Comparison of ENCODE assay signal across 8 cellular contexts in genomic region chr15:70098170-70098460, GRCh38. TPM values are rescaled to one million over a fixed set of nuclear protein-coding genes. Genes with fewer than 3 reads are reported as not detected.
DNase-seq lines count a peak whose midpoint lies in the region; ATAC-seq, FAIRE-seq and TF ChIP-seq lines count a peak whose summit lies in the region.

No MANE protein-coding gene starts in this region.

- peak overlapping the region; percentile 98 for H3K4me2 ChIP-seq in MM.1S (ENCODE audit: low read depth, low read length)

- H3K79me2 ChIP-seq in MM.1S (ENCODE audit: low read length): peaks cover 54% of the 10 kb centered on the region

- no peaks in the 10 kb centered on the region for H3K9me2 ChIP-seq in MM.1S (replicated peaks; ENCODE audit: insufficient read depth, low read length)

- peak; percentile 22 for TF ChIP-seq CTCF in C4-2B (conservative IDR thresholded peaks at IDR 0.05)
- no peak for TF ChIP-seq CTCF in MM.1S (IDR thresholded peaks at IDR 0.05; ENCODE audit: low read length)
- peak; percentile 44 for TF ChIP-seq CTCF in chondrocyte (IDR thresholded peaks at IDR 0.05)
- peak in 2 of 3 experiments; percentile 5 for TF ChIP-seq CTCF in nephron (IDR thresholded peaks at IDR 0.05; ENCODE audit: unreplicated experiment in 3 of 3)

- DNase-seq in MM.1S (no peak), chondrocyte (ENCODE audit: low spot score) (no peak), NCI-H526 treated with DMSO at 0.1 percent for 48 hours (lab: John Stamatoyannopoulos, UW) (no peak), RCC 7860 (ENCODE audit: low spot score) (no peak), COR-L47 (lab: John Stamatoyannopoulos, UW) (no peak)

- peak overlapping the region; percentile 95 for H3K27ac ChIP-seq in C4-2B
- peak overlapping the region; percentile 90 for H3K27ac ChIP-seq in MM.1S (ENCODE audit: low read length)

- FAIRE-seq in RCC 7860 (lab: Jason Lieb, UNC): no peak

- H3K4me3 Mint-ChIP-seq in chondrocyte (ENCODE audit: unreplicated experiment): peak overlapping the region; percentile 54
- H3K4me3 Mint-ChIP-seq in nephron: peak overlapping the region; percentile 96 to 100 (median 97)

- no peaks in the 10 kb centered on the region for H3K9me3 ChIP-seq in MM.1S (replicated peaks; ENCODE audit: insufficient read depth, low read length)

- H3K9me3 Mint-ChIP-seq in chondrocyte (ENCODE audit: low read depth): no peaks in the 10 kb centered on the region
- H3K9me3 Mint-ChIP-seq in nephron: no peaks in the 10 kb centered on the region

- H3K36me3 ChIP-seq in MM.1S (replicated peaks; ENCODE audit: insufficient read depth, low read length): no peaks in the 10 kb centered on the region

- H4K20me1 ChIP-seq in MM.1S (ENCODE audit: insufficient read depth, low read length): peaks cover 20% of the 10 kb centered on the region

- no peak for ATAC-seq in HG03460 (IDR thresholded peaks at IDR 0.05; ENCODE audit: unreplicated experiment)

- peaks cover 30% of the 10 kb centered on the region for H3F3A ChIP-seq in MM.1S (ENCODE audit: insufficient read depth, low read length)

- H3K27ac Mint-ChIP-seq in chondrocyte (ENCODE audit: unreplicated experiment) (peak overlapping the region; percentile 86), nephron (peak overlapping the region; percentile 94 to 98 (median 98))

- peaks cover 58% of the 10 kb centered on the region for H3K4me1 Mint-ChIP-seq in chondrocyte (ENCODE audit: low read depth)
- H3K4me1 Mint-ChIP-seq in nephron: peaks cover 51% of the 10 kb centered on the region

- peak overlapping the region; percentile 99 for H3K9ac ChIP-seq in MM.1S (ENCODE audit: low read length)

- no peaks in the 10 kb centered on the region for H3K27me3 Mint-ChIP-seq in chondrocyte (ENCODE audit: low read depth)
- H3K27me3 Mint-ChIP-seq in nephron (ENCODE audit: low read depth): peaks cover 16% of the 10 kb centered on the region

- H3K36me3 Mint-ChIP-seq in chondrocyte (ENCODE audit: low read depth) (peaks cover 6% of the 10 kb centered on the region), nephron (ENCODE audit: low read depth) (peaks cover 13% of the 10 kb centered on the region)

- H2AFZ ChIP-seq in MM.1S (ENCODE audit: low read length): no peak overlapping the region

- peaks cover 40% of the 10 kb centered on the region for H3K4me1 ChIP-seq in MM.1S (ENCODE audit: low read length)

- no peaks in the 10 kb centered on the region for H3K27me3 ChIP-seq in MM.1S (replicated peaks; ENCODE audit: insufficient read depth, low read length)

- peak overlapping the region; percentile 78 for H3K4me3 ChIP-seq in MM.1S (ENCODE audit: low read length)

RNA-seq across cellular contexts. Expression of gene TLE3, which starts 0.4 kb away (rescaled TPM):
- total RNA-seq in chondrocyte: 36.9 to 53.4 TPM (median 51.3 TPM) in 3 replicates
